In the genomic region with DNA sequence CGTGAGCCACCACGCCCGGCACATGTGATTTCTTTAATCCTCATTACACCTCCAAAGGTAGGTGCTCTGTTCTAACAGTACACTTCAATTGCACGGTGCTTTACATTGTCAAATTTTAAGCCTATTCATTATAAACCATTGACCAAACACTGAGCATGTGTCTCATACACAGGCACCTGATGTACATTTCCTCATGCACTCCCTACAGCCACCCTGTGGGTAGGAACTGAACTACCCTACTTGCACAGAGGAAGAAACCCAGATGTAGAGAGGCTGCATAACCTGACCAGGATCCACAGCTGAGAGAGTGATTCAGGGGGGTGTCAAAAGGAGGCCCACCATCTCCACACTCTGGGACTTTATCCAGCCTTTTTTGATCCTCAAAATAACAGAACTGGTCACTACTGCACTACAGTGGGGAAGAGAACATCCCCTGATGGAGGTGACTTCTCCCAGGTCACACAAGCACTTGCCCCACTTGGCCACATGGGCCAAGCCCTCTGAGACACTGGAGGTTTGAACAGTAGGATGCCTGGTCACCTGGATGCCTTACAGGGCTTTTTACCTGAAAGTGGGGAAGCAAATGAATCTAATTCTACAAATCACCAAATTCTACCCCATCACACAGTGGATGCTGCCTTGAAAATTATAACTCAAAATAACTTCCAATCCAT, we compare ENCODE assay signal across 13 cellular contexts. TPM values are rescaled to one million over a fixed set of nuclear protein-coding genes. Genes with fewer than 3 reads are reported as not detected.
DNase-seq lines count a peak whose midpoint lies in the region; ATAC-seq, FAIRE-seq and TF ChIP-seq lines count a peak whose summit lies in the region.
"Had no signal": no experiment of that assay in that cellular context is flagged by ENCODE, and none has a peak within 500 bp of the region (broad histone marks: within the 10 kb centered on the region; RNA-seq: fewer than 3 reads in every experiment).

No MANE protein-coding gene starts in this region.

- H3K9me3 Mint-ChIP-seq in activated CD4-positive, alpha-beta T cell treated with anti-CD3 and anti-CD28 coated beads for 36 hours (ENCODE audit: low read depth), result no peaks in the 10 kb centered on the region
- no peaks in the 10 kb centered on the region for H3K9me3 Mint-ChIP-seq in type B pancreatic cell
- no peaks in the 10 kb centered on the region for H3K9me3 Mint-ChIP-seq in CD8-positive, alpha-beta T cell

- H3K4me3 ChIP-seq in GM12878, result no peak overlapping the region
- H3K4me3 ChIP-seq in CD8-positive, alpha-beta T cell (ENCODE audit: low read depth, low read length), result no peak overlapping the region
- H3K4me3 ChIP-seq: cardiac muscle cell, lung had no signal

- TF ChIP-seq CTCF in GM12878 (IDR thresholded peaks at IDR 0.05 in 2 of 3, conservative IDR thresholded peaks at IDR 0.05 in 1 of 3; ENCODE audit: control insufficient read depth in 2 of 3, extremely low read depth in 1 of 3, insufficient read depth in 1 of 3, low read depth in 3 of 3, low read length in 3 of 3) (peak in 2 of 3 experiments; percentile 1 to 5; a peak in 1 of 6 replicates), type B pancreatic cell (conservative IDR thresholded peaks at IDR 0.05) (peak; percentile 31)
- TF ChIP-seq CTCF in CD8-positive, alpha-beta T cell (IDR thresholded peaks at IDR 0.05), result no peak

- intact Hi-C loops in activated CD4-positive, alpha-beta T cell treated with anti-CD3 and anti-CD28 coated beads for 36 hours (cut with DNase I, micrococcal nuclease), result loop anchor here in 1 of 2 experiments (10.0 kb wide), 1 partner anchor 464 kb away; the partner anchor contains the start of gene UCN
- intact Hi-C loops in GM12878 (cut with micrococcal nuclease; ENCODE audit: unreplicated experiment), result loop anchor here (10.0 kb wide), 1 partner anchor 174 kb away; no protein-coding TSS in a partner anchor
- intact Hi-C loops in CD8-positive, alpha-beta T cell (cut with DNase I, micrococcal nuclease), result loop anchor here in 1 of 2 experiments (10.0 kb wide), 1 partner anchor 444 kb away; the partner anchor contains the start of gene TRIM54

- H3K27ac Mint-ChIP-seq in activated CD4-positive, alpha-beta T cell treated with anti-CD3 and anti-CD28 coated beads for 36 hours, result no peak overlapping the region
- no peak overlapping the region for H3K27ac Mint-ChIP-seq in type B pancreatic cell
- no peak overlapping the region for H3K27ac Mint-ChIP-seq in CD8-positive, alpha-beta T cell

- no peak for TF ChIP-seq RAD21 in GM12878 (IDR thresholded peaks at IDR 0.05; ENCODE audit: insufficient read depth, low read depth, low read length)

- 46% methylated on average over 4 of the region's 4 CpGs for WGBS in GM12878 (ENCODE audit: insufficient coverage, insufficient replicate concordance, low lambda C conversion rate, missing lambda C conversion rate)

- peaks cover 31% of the 10 kb centered on the region for H3K27me3 Mint-ChIP-seq in activated CD4-positive, alpha-beta T cell treated with anti-CD3 and anti-CD28 coated beads for 36 hours
- H3K27me3 Mint-ChIP-seq in type B pancreatic cell, result peaks cover 57% of the 10 kb centered on the region
- peaks cover 33% of the 10 kb centered on the region for H3K27me3 Mint-ChIP-seq in CD8-positive, alpha-beta T cell (ENCODE audit: low read depth)

- POLR2A ChIA-PET in activated CD4-positive, alpha-beta T cell treated with anti-CD3 and anti-CD28 coated beads for 36 hours (lab: Charles Lee), result no interaction called here
- POLR2A ChIA-PET in GM12878 (lab: Charles Lee), result interaction anchor here (0.7 kb wide), 1 partner anchor 176 kb away, joined by 7 read pairs; no protein-coding TSS in a partner anchor
- POLR2A ChIA-PET in CD8-positive, alpha-beta T cell (lab: Charles Lee), result no interaction called here

- no TSS peak for BruUV-seq in GM12878 (replicated peaks; lab: Mats Ljungman, UMichigan)

- H3K27ac ChIP-seq in GM12878 (ENCODE audit: control insufficient read depth, insufficient read depth), result no peak overlapping the region
- no peak overlapping the region for H3K27ac ChIP-seq in CD8-positive, alpha-beta T cell (ENCODE audit: low read depth, low read length)
- H3K27ac ChIP-seq: cardiac muscle cell had no signal

- H3K36me3 Mint-ChIP-seq in activated CD4-positive, alpha-beta T cell treated with anti-CD3 and anti-CD28 coated beads for 36 hours (ENCODE audit: low read depth), result no peaks in the 10 kb centered on the region
- no peaks in the 10 kb centered on the region for H3K36me3 Mint-ChIP-seq in type B pancreatic cell
- no peaks in the 10 kb centered on the region for H3K36me3 Mint-ChIP-seq in CD8-positive, alpha-beta T cell

- in situ Hi-C loops in GM12878 (cut with MboI), result loop anchor here (5.0 kb wide), 1 partner anchor 81 kb away; no protein-coding TSS in a partner anchor

- no peak for DNase-seq in activated CD4-positive, alpha-beta T cell treated with anti-CD3 and anti-CD28 coated beads for 36 hours
- DNase-seq in activated CD4-positive, alpha-beta T cell treated with anti-CD3 and anti-CD28 coated beads, Interleukin-2, amount 50 U/mL, for 4 hours, result no peak
- DNase-seq in NAMALWA (ENCODE audit: low spot score) (peak; percentile 54), GM12878 (ENCODE audit: low read depth, low spot score) (no peak), type B pancreatic cell (ENCODE audit: extremely low spot score, unreplicated experiment) (no peak), putamen (ENCODE audit: low spot score) (no peak)
- DNase-seq in CD8-positive, alpha-beta T cell, result no peak
- DNase-seq: activated T-cell treated with anti-CD3 and anti-CD28 coated beads, Interleukin-2, amount 50 U/mL, for 1 hour; COR-L47; foreskin melanocyte had no signal

- SMC1A ChIA-PET in GM12878 (lab: Charles Lee; ENCODE audit: uncharacterized antibody, unreplicated experiment), result no interaction called here

- no peaks in the 10 kb centered on the region for H4K20me1 ChIP-seq in GM12878 (ENCODE audit: control insufficient read depth, insufficient read depth)

- H3K9ac ChIP-seq in GM12878 (ENCODE audit: control insufficient read depth, insufficient read depth, low read length), result no peak overlapping the region

- H3K79me2 ChIP-seq in GM12878 (ENCODE audit: control insufficient read depth, insufficient read depth, low read length), result no peaks in the 10 kb centered on the region

- H3K4me2 ChIP-seq in GM12878 (ENCODE audit: control insufficient read depth, insufficient read depth), result no peak overlapping the region

- H3K27me3 ChIP-seq in GM12878 (replicated peaks in 1 of 2; ENCODE audit: control insufficient read depth in 2 of 2, insufficient read depth in 2 of 2, low read length in 1 of 2), result peaks cover 4 to 5% of the 10 kb centered on the region in 2 experiments; a peak in 3 of 4 replicates
- H3K27me3 ChIP-seq in CD8-positive, alpha-beta T cell (ENCODE audit: insufficient read depth, low read length), result peaks cover 5% of the 10 kb centered on the region

- H3K4me1 ChIP-seq in GM12878 (ENCODE audit: control insufficient read depth, insufficient read depth, low read length), result no peaks in the 10 kb centered on the region
- no peaks in the 10 kb centered on the region for H3K4me1 ChIP-seq in CD8-positive, alpha-beta T cell (ENCODE audit: insufficient read depth, low read length)

- no peaks in the 10 kb centered on the region for H3K36me3 ChIP-seq in GM12878 (ENCODE audit: control insufficient read depth in 2 of 2, insufficient read depth in 2 of 2, low read length in 1 of 2)
- no peaks in the 10 kb centered on the region for H3K36me3 ChIP-seq in CD8-positive, alpha-beta T cell (ENCODE audit: insufficient read depth, low read length)
- H3K36me3 ChIP-seq: cardiac muscle cell had no signal

- CTCF ChIA-PET in activated CD4-positive, alpha-beta T cell treated with anti-CD3 and anti-CD28 coated beads for 36 hours (lab: Charles Lee), result interaction anchor here (1.7 kb wide), 1 partner anchor 24 kb away, joined by 4 read pairs; no protein-coding TSS in a partner anchor
- CTCF ChIA-PET in GM12878 (lab: Yijun Ruan, JAX), result interaction anchor here (0.6 to 1.6 kb wide), 3 partner anchors 8 to 99 kb away, joined by 3 read pairs; no protein-coding TSS in a partner anchor
- CTCF ChIA-PET in CD8-positive, alpha-beta T cell (lab: Charles Lee), result no interaction called here

- peak; percentile 66 for ATAC-seq in activated CD4-positive, alpha-beta T cell treated with anti-CD3 and anti-CD28 coated beads for 36 hours
- ATAC-seq in GM12878 (peak; percentile 78), HG02623 (IDR thresholded peaks at IDR 0.05; ENCODE audit: unreplicated experiment) (no peak)
- ATAC-seq in CD8-positive, alpha-beta T cell, result no peak

- no peak for FAIRE-seq in GM12878 (lab: Jason Lieb, UNC)

- RAD21 ChIA-PET in GM12878 (lab: Charles Lee; ENCODE audit: unreplicated experiment), result no interaction called here

- H3K9me3 ChIP-seq in GM12878 (replicated peaks; ENCODE audit: control insufficient read depth, insufficient read depth, low read length), result no peaks in the 10 kb centered on the region
- no peaks in the 10 kb centered on the region for H3K9me3 ChIP-seq in CD8-positive, alpha-beta T cell (ENCODE audit: low read length)

- H2AFZ ChIP-seq in GM12878 (ENCODE audit: control insufficient read depth, low read depth, low read length), result no peak overlapping the region

- no peak for TF ChIP-seq EP300 in GM12878 (IDR thresholded peaks at IDR 0.05; ENCODE audit: borderline replicate concordance in 1 of 2, control insufficient read depth in 1 of 2, low read depth in 2 of 2, low read length in 2 of 2)

- TF ChIP-seq POLR2A in GM12878 (IDR thresholded peaks at IDR 0.05; ENCODE audit: low read depth, low read length), result no peak

- no peaks in the 10 kb centered on the region for H3K4me1 Mint-ChIP-seq in activated CD4-positive, alpha-beta T cell treated with anti-CD3 and anti-CD28 coated beads for 36 hours
- no peaks in the 10 kb centered on the region for H3K4me1 Mint-ChIP-seq in type B pancreatic cell (ENCODE audit: unreplicated experiment)
- H3K4me1 Mint-ChIP-seq in CD8-positive, alpha-beta T cell (ENCODE audit: low read depth), result no peaks in the 10 kb centered on the region

- no peak overlapping the region for H3K4me3 Mint-ChIP-seq in activated CD4-positive, alpha-beta T cell treated with anti-CD3 and anti-CD28 coated beads for 36 hours
- H3K4me3 Mint-ChIP-seq in type B pancreatic cell, result no peak overlapping the region
- no peak overlapping the region for H3K4me3 Mint-ChIP-seq in CD8-positive, alpha-beta T cell

RNA-seq across cellular contexts. Expression of gene DPYSL5, which starts 6.9 kb away (rescaled TPM):
- total RNA-seq in activated CD4-positive, alpha-beta T cell treated with anti-CD3 and anti-CD28 coated beads for 36 hours, result under 1 TPM; 0.07 to 0.09 TPM
- not detected in 2 replicates for total RNA-seq in GM12878 (2013; cell fraction: nucleolus; rRNA removed)
- total RNA-seq in GM12878 (2014; rRNA removed) (not detected in 2 replicates), GM12878 (2014; rRNA removed; fragmentation: Illumina TruSeq; extraction: Trizol) (not detected in 2 replicates), GM12878 (2021) (not detected in 2 replicates), type B pancreatic cell (ENCODE audit: low replicate concordance) (8.5 and 51.1 TPM in 2 replicates)
- polyA plus RNA-seq in GM12878 (2011; ENCODE audit: low read depth), result not detected
- polyA plus RNA-seq in GM12878 (2011; rRNA removed) (not detected in 2 replicates), GM12878 (2014; fragmentation: Illumina TruSeq; extraction: Trizol) (not detected in 2 replicates), GM12878 (2014; fragmentation: Nextera tagmentation; extraction: Ambion mirVana) (not detected), GM12878 (2014; rRNA removed) (not detected in 2 replicates), GM12878 (2016; fragmentation: Nextera tagmentation; extraction: Ambion mirVana) (not detected)
- 0.03 TPM in 1 of 2 replicates, not detected in the other for polyA plus RNA-seq in GM12878 (2011; cell fraction: cytosol; rRNA removed)
- polyA plus RNA-seq in GM12878 (2011; cell fraction: nucleus; rRNA removed), result not detected in 2 replicates
- not detected in 2 replicates for polyA plus RNA-seq in GM12878 (2012)
- 0.37 TPM in 1 of 2 replicates, not detected in the other for polyA minus RNA-seq in GM12878 (2011; rRNA and poly(A)+ RNA removed)
- polyA minus RNA-seq in GM12878 (2011; cell fraction: cytosol; rRNA and poly(A)+ RNA removed), result not detected in 2 replicates
- polyA minus RNA-seq in GM12878 (2011; cell fraction: nucleus; rRNA and poly(A)+ RNA removed), result not detected in 2 replicates
- not detected for total RNA-seq in CD8-positive, alpha-beta T cell
- polyA plus RNA-seq: lung had no signal

RNA-seq across cellular contexts. Expression of gene CENPA, which starts 55.2 kb away (rescaled TPM):
- 10 to 100 TPM; 37.0 to 38.0 TPM for total RNA-seq in activated CD4-positive, alpha-beta T cell treated with anti-CD3 and anti-CD28 coated beads for 36 hours
- 5.4 and 6.9 TPM in 2 replicates for total RNA-seq in GM12878 (2013; cell fraction: nucleolus; rRNA removed)
- 32.4 and 33.7 TPM in 2 replicates for total RNA-seq in GM12878 (2014; rRNA removed)
- total RNA-seq in GM12878 (2014; rRNA removed; fragmentation: Illumina TruSeq; extraction: Trizol), result 34.4 and 36.0 TPM in 2 replicates
- total RNA-seq in GM12878 (2021), result 32.1 and 33.7 TPM in 2 replicates
- polyA plus RNA-seq in GM12878 (2011; ENCODE audit: low read depth), result 9.0 TPM
- polyA plus RNA-seq in GM12878 (2011; rRNA removed), result 42.7 and 46.5 TPM in 2 replicates
- 47.4 and 49.4 TPM in 2 replicates for polyA plus RNA-seq in GM12878 (2011; cell fraction: cytosol; rRNA removed)
- 17.5 and 24.4 TPM in 2 replicates for polyA plus RNA-seq in GM12878 (2011; cell fraction: nucleus; rRNA removed)
- 12.7 and 14.6 TPM in 2 replicates for polyA plus RNA-seq in GM12878 (2012)
- polyA plus RNA-seq in GM12878 (2014; fragmentation: Illumina TruSeq; extraction: Trizol), result 35.9 and 39.0 TPM in 2 replicates
- polyA plus RNA-seq in GM12878 (2014; fragmentation: Nextera tagmentation; extraction: Ambion mirVana), result 10 to 100 TPM in 1 of 2 experiments, 1 to 10 TPM in 1; 8.1 to 19.0 TPM
- polyA plus RNA-seq in GM12878 (2014; rRNA removed), result 38.7 and 40.4 TPM in 2 replicates
- polyA plus RNA-seq in GM12878 (2016; fragmentation: Nextera tagmentation; extraction: Ambion mirVana), result 10 to 100 TPM; 52.5 to 66.6 TPM
- polyA minus RNA-seq in GM12878 (2011; rRNA and poly(A)+ RNA removed), result 20.3 and 36.9 TPM in 2 replicates
- 12.4 and 13.8 TPM in 2 replicates for polyA minus RNA-seq in GM12878 (2011; cell fraction: cytosol; rRNA and poly(A)+ RNA removed)
- 4.8 and 8.7 TPM in 2 replicates for polyA minus RNA-seq in GM12878 (2011; cell fraction: nucleus; rRNA and poly(A)+ RNA removed)
- 9.0 and 24.7 TPM in 2 replicates for total RNA-seq in type B pancreatic cell (ENCODE audit: low replicate concordance)
- total RNA-seq in CD8-positive, alpha-beta T cell, result under 1 TPM; 0.39 to 0.62 TPM

Comparison
In these comparisons a context has a peak if more than half of its experiments do, and no peak if none do; other contexts are left out.
1. ATAC-seq: peak in activated CD4-positive, alpha-beta T cell treated with anti-CD3 and anti-CD28 coated beads for 36 hours (single experiment) and GM12878 (single experiment); none in CD8-positive, alpha-beta T cell (single experiment) and HG02623 (single experiment).